ENCODE assay signal across 1 cellular context in genomic region chr12:110531741-110532333, GRCh38.
TF ChIP-seq lines count a peak whose summit lies in the region.

No MANE protein-coding gene starts in this region.

TF ChIP-seq in K562, 482 proteins besides CTCF, POLR2A, EP300 and RAD21:
- TF ChIP-seq MCM5 (IDR thresholded peaks at IDR 0.05; ENCODE audit: low read depth) (no peak), HMG20A (CRISPR knock-in tag; conservative IDR thresholded peaks at IDR 0.05) (no peak), E4F1 (CRISPR knock-in tag; IDR thresholded peaks at IDR 0.05; ENCODE audit: borderline replicate concordance) (no peak), MAZ (CRISPR knock-in tag; conservative IDR thresholded peaks at IDR 0.05 in 1 of 2, IDR thresholded peaks at IDR 0.05 in 1 of 2) (no peak), CTCFL (IDR thresholded peaks at IDR 0.05; ENCODE audit: borderline replicate concordance, insufficient read depth, low read depth, low read length, poor library complexity, severe bottlenecking) (no peak), PRPF4 (IDR thresholded peaks at IDR 0.05; ENCODE audit: insufficient read depth, low read depth, low read length, poor library complexity, severe bottlenecking) (no peak), ZNF121 (CRISPR knock-in tag; conservative IDR thresholded peaks at IDR 0.05) (no peak)
